In genomic region chr5:14264605-14265316, GRCh38 we compare ENCODE assay signal across 8 cellular contexts.
DNase-seq lines count a peak whose midpoint lies in the region; ATAC-seq and TF ChIP-seq lines count a peak whose summit lies in the region.

No MANE protein-coding gene starts in this region.

- intact Hi-C loops in PC-3 (cut with micrococcal nuclease), result loop anchor here (1.0 kb wide), 1 partner anchor 8 kb away; no protein-coding TSS in a partner anchor
- intact Hi-C loops in activated T-helper 1 cell treated with anti-CD3 and anti-CD28 coated beads, Interleukin-12 subunit alpha, Interleukin-12 subunit beta, Interleukin-2, Interleukin-4 antibody, amounts not matched to agents 30 ng/mL and 10 ng/mL and 1 ng/mL, durations not matched to agents 14 hours and 24 hours and 36 hours (cut with micrococcal nuclease), result loop anchor here (1.0 to 5.0 kb wide), 3 partner anchors 52 to 156 kb away; no protein-coding TSS in a partner anchor

- DNase-seq in DMS53 treated with DMSO at 0.1 percent for 48 hours (lab: John Stamatoyannopoulos, UW; ENCODE audit: unreplicated experiment) (peak; percentile 94), PC-3 (peak; percentile 99), fibroblast of lung (ENCODE audit: low read depth in 2 of 2) (peak; percentile 91 to 94), nephron progenitor cell (peak; percentile 94)
- peak; percentile 70 for DNase-seq in activated T-helper 1 cell treated with anti-CD3 and anti-CD28 coated beads, Interleukin-12 subunit alpha, Interleukin-12 subunit beta, Interleukin-2, Interleukin-4 antibody, amounts not matched to agents 30 ng/mL and 10 ng/mL and 1 ng/mL, durations not matched to agents 14 hours and 24 hours and 36 hours (ENCODE audit: low spot score)
- DNase-seq in stimulated activated naive CD8-positive, alpha-beta T cell treated with anti-CD3 and anti-CD28 coated beads, Interleukin-15, amount 100 ng/mL, for 72 hours, result peak; percentile 70 to 76

- peaks cover 97% of the 10 kb centered on the region for H3K4me1 ChIP-seq in HUES64 (ENCODE audit: insufficient read depth, low read length)
- peaks cover 74% of the 10 kb centered on the region for H3K4me1 ChIP-seq in PC-3 (ENCODE audit: insufficient read depth, low read length)
- H3K4me1 ChIP-seq in fibroblast of lung (ENCODE audit: control insufficient read depth, extremely low read depth, insufficient read depth, low read length), result peaks cover 51% of the 10 kb centered on the region

- ATAC-seq in GM21529 (IDR thresholded peaks at IDR 0.05; ENCODE audit: unreplicated experiment) (peak; percentile 89), PC-3 (peak; percentile 59)
- peak; percentile 96 for ATAC-seq in stimulated activated naive CD8-positive, alpha-beta T cell treated with anti-CD3 and anti-CD28 coated beads, Interleukin-15, amount 100 ng/mL, for 72 hours

- H3K9ac ChIP-seq in HUES64 (ENCODE audit: low read depth, low read length) (peak overlapping the region; percentile 74), PC-3 (ENCODE audit: low read length) (peak overlapping the region; percentile 57), fibroblast of lung (ENCODE audit: insufficient read depth, low read length) (no peak overlapping the region)

- 7% methylated on average over 25 of the region's 26 CpGs for WGBS in HUES64

- no peaks in the 10 kb centered on the region for H3K36me3 Mint-ChIP-seq in activated T-helper 1 cell treated with anti-CD3 and anti-CD28 coated beads, Interleukin-12 subunit alpha, Interleukin-12 subunit beta, Interleukin-2, Interleukin-4 antibody, amounts not matched to agents 30 ng/mL and 10 ng/mL and 1 ng/mL, durations not matched to agents 14 hours and 24 hours and 36 hours (ENCODE audit: low read depth)
- H3K36me3 Mint-ChIP-seq in nephron progenitor cell (ENCODE audit: low read depth), result no peaks in the 10 kb centered on the region

- H3K27me3 ChIP-seq in HUES64 (ENCODE audit: insufficient read depth, low read length), result no peaks in the 10 kb centered on the region
- H3K27me3 ChIP-seq in PC-3 (ENCODE audit: low read length), result no peaks in the 10 kb centered on the region
- H3K27me3 ChIP-seq in fibroblast of lung (ENCODE audit: control insufficient read depth, insufficient read depth, low read length), result no peaks in the 10 kb centered on the region

- peak overlapping the region; percentile 66 for H3K4me3 Mint-ChIP-seq in activated T-helper 1 cell treated with anti-CD3 and anti-CD28 coated beads, Interleukin-12 subunit alpha, Interleukin-12 subunit beta, Interleukin-2, Interleukin-4 antibody, amounts not matched to agents 30 ng/mL and 10 ng/mL and 1 ng/mL, durations not matched to agents 14 hours and 24 hours and 36 hours
- H3K4me3 Mint-ChIP-seq in nephron progenitor cell, result peak overlapping the region; percentile 83
- H3K4me3 Mint-ChIP-seq in stimulated activated naive CD8-positive, alpha-beta T cell treated with anti-CD3 and anti-CD28 coated beads, Interleukin-15, amount 100 ng/mL, for 72 hours, result peak overlapping the region; percentile 64 to 65

- H3K4me2 ChIP-seq in PC-3 (ENCODE audit: low read length) (peak overlapping the region; percentile 88), fibroblast of lung (ENCODE audit: extremely low read depth, insufficient read depth, low read length) (peak overlapping the region; percentile 78)

- POLR2A ChIA-PET in PC-3 (lab: Charles Lee; ENCODE audit: unreplicated experiment), result interaction anchor here (0.5 to 0.7 kb wide), 3 partner anchors 72 to 305 kb away, joined by 3 to 9 read pairs (median 4); no protein-coding TSS in a partner anchor

- TF ChIP-seq CTCF in PC-3 (conservative IDR thresholded peaks at IDR 0.05; ENCODE audit: low read depth, low read length), result no peak
- no peak for TF ChIP-seq CTCF in fibroblast of lung (conservative IDR thresholded peaks at IDR 0.05 in 1 of 2, IDR thresholded peaks at IDR 0.05 in 1 of 2; ENCODE audit: low read depth in 1 of 2, low read length in 2 of 2)
- no peak for TF ChIP-seq CTCF in nephron progenitor cell (IDR thresholded peaks at IDR 0.05)

- H3K9me2 ChIP-seq in PC-3 (replicated peaks; ENCODE audit: low read length), result no peaks in the 10 kb centered on the region

- no peaks in the 10 kb centered on the region for H3K36me3 ChIP-seq in HUES64 (ENCODE audit: insufficient read depth, low read length)
- no peaks in the 10 kb centered on the region for H3K36me3 ChIP-seq in PC-3 (ENCODE audit: low read depth, low read length)
- no peaks in the 10 kb centered on the region for H3K36me3 ChIP-seq in fibroblast of lung (ENCODE audit: control insufficient read depth, insufficient read depth, low read length)

- peaks cover 13% of the 10 kb centered on the region for H3K27me3 Mint-ChIP-seq in activated T-helper 1 cell treated with anti-CD3 and anti-CD28 coated beads, Interleukin-12 subunit alpha, Interleukin-12 subunit beta, Interleukin-2, Interleukin-4 antibody, amounts not matched to agents 30 ng/mL and 10 ng/mL and 1 ng/mL, durations not matched to agents 14 hours and 24 hours and 36 hours (ENCODE audit: insufficient read depth)
- peaks cover 3% of the 10 kb centered on the region for H3K27me3 Mint-ChIP-seq in nephron progenitor cell (ENCODE audit: low read depth, poor library complexity)
- peaks cover 60% of the 10 kb centered on the region for H3K27me3 Mint-ChIP-seq in stimulated activated naive CD8-positive, alpha-beta T cell treated with anti-CD3 and anti-CD28 coated beads, Interleukin-15, amount 100 ng/mL, for 72 hours

- TSS peak; percentile 68 for BruUV-seq in PC-3 (replicated peaks; lab: Mats Ljungman, UMichigan)

- H3K27ac ChIP-seq in HUES64 (ENCODE audit: low read depth, low read length), result peak overlapping the region; percentile 78
- H3K27ac ChIP-seq in PC-3 (ENCODE audit: low read length), result peak overlapping the region; percentile 96
- H3K27ac ChIP-seq in fibroblast of lung (ENCODE audit: insufficient read depth, low read length), result peak overlapping the region; percentile 82

- CTCF ChIA-PET in PC-3 (lab: Charles Lee), result no interaction called here

- H2AFZ ChIP-seq in PC-3 (ENCODE audit: low read length) (peak overlapping the region; percentile 18; the same call in 1 of the 2 replicates), fibroblast of lung (ENCODE audit: low read length) (no peak overlapping the region)

- peaks cover 19% of the 10 kb centered on the region for H3K4me1 Mint-ChIP-seq in activated T-helper 1 cell treated with anti-CD3 and anti-CD28 coated beads, Interleukin-12 subunit alpha, Interleukin-12 subunit beta, Interleukin-2, Interleukin-4 antibody, amounts not matched to agents 30 ng/mL and 10 ng/mL and 1 ng/mL, durations not matched to agents 14 hours and 24 hours and 36 hours (ENCODE audit: low read depth)
- H3K4me1 Mint-ChIP-seq in nephron progenitor cell, result peaks cover 95% of the 10 kb centered on the region
- peaks cover 16% of the 10 kb centered on the region for H3K4me1 Mint-ChIP-seq in stimulated activated naive CD8-positive, alpha-beta T cell treated with anti-CD3 and anti-CD28 coated beads, Interleukin-15, amount 100 ng/mL, for 72 hours

- H3K4me3 ChIP-seq in HUES64 (ENCODE audit: low read length) (peak overlapping the region; percentile 45), PC-3 (ENCODE audit: low read length) (peak overlapping the region; percentile 58), fibroblast of lung (replicated peaks in 1 of 4; ENCODE audit: control extremely low read depth in 1 of 4, insufficient read depth in 1 of 4, low read depth in 3 of 4, low read length in 4 of 4) (peak overlapping the region; percentile 29 to 43 (median 38))

- H3F3A ChIP-seq in PC-3 (ENCODE audit: low read length, unreplicated experiment), result peaks cover 35% of the 10 kb centered on the region

- no peaks in the 10 kb centered on the region for H3K9me3 Mint-ChIP-seq in activated T-helper 1 cell treated with anti-CD3 and anti-CD28 coated beads, Interleukin-12 subunit alpha, Interleukin-12 subunit beta, Interleukin-2, Interleukin-4 antibody, amounts not matched to agents 30 ng/mL and 10 ng/mL and 1 ng/mL, durations not matched to agents 14 hours and 24 hours and 36 hours
- H3K9me3 Mint-ChIP-seq in nephron progenitor cell, result no peaks in the 10 kb centered on the region
- H3K9me3 Mint-ChIP-seq in stimulated activated naive CD8-positive, alpha-beta T cell treated with anti-CD3 and anti-CD28 coated beads, Interleukin-15, amount 100 ng/mL, for 72 hours, result no peaks in the 10 kb centered on the region

- no peaks in the 10 kb centered on the region for H4K20me1 ChIP-seq in PC-3 (ENCODE audit: low read length)
- no peaks in the 10 kb centered on the region for H4K20me1 ChIP-seq in fibroblast of lung (ENCODE audit: control insufficient read depth, extremely low read depth, insufficient read depth, low read length)

- no peak overlapping the region for H3K27ac Mint-ChIP-seq in activated T-helper 1 cell treated with anti-CD3 and anti-CD28 coated beads, Interleukin-12 subunit alpha, Interleukin-12 subunit beta, Interleukin-2, Interleukin-4 antibody, amounts not matched to agents 30 ng/mL and 10 ng/mL and 1 ng/mL, durations not matched to agents 14 hours and 24 hours and 36 hours
- H3K27ac Mint-ChIP-seq in nephron progenitor cell, result peak overlapping the region; percentile 98
- no peak overlapping the region for H3K27ac Mint-ChIP-seq in stimulated activated naive CD8-positive, alpha-beta T cell treated with anti-CD3 and anti-CD28 coated beads, Interleukin-15, amount 100 ng/mL, for 72 hours

- H3K79me2 ChIP-seq in PC-3 (ENCODE audit: low read length) (peaks cover 96% of the 10 kb centered on the region), fibroblast of lung (ENCODE audit: control insufficient read depth, insufficient read depth, low read length) (peaks cover 90% of the 10 kb centered on the region)

- no peaks in the 10 kb centered on the region for H3K9me3 ChIP-seq in HUES64 (ENCODE audit: insufficient read depth, low read depth, low read length)
- no peaks in the 10 kb centered on the region for H3K9me3 ChIP-seq in PC-3 (ENCODE audit: low read length)
- no peaks in the 10 kb centered on the region for H3K9me3 ChIP-seq in fibroblast of lung (ENCODE audit: control insufficient read depth, insufficient read depth, low read depth, low read length)

Comparison
In these comparisons a context has a peak if more than half of its experiments do, and no peak if none do; other contexts are left out.
1. Peak in every context shown above with its lines: DNase-seq, ATAC-seq, H3K4me3 ChIP-seq and H3K27ac ChIP-seq.